In genomic region chr16:407253-407652, GRCh38 we compare ENCODE assay signal across 25 cellular contexts.
"Had no signal": no experiment of that assay in that cellular context is flagged by ENCODE, and none has a peak within 500 bp of the region (broad histone marks: within the 10 kb centered on the region; RNA-seq: fewer than 3 reads in every experiment).

No MANE protein-coding gene starts in this region.

- H3K4me3 ChIP-seq: breast epithelium, gastrocnemius medialis, mucosa of descending colon, ovary, sigmoid colon, uterus had no signal

- H3K27ac Mint-ChIP-seq: activated T-helper 1 cell treated with anti-CD3 and anti-CD28 coated beads, Interleukin-12 subunit alpha, Interleukin-12 subunit beta, Interleukin-2, Interleukin-4 antibody, amounts not matched to agents 30 ng/mL and 10 ng/mL and 1 ng/mL, durations not matched to agents 14 hours and 24 hours and 36 hours; natural killer cell treated with Interleukin-12 subunit alpha and Interleukin-12 subunit beta and Interleukin-15 and Interleukin-18, amount 100 ng/mL, for 72 hours; progenitor cell of endocrine pancreas; stimulated activated memory B cell treated with anti-CD40 and anti-IgM and Interleukin-4, amounts not matched to agents 10 μg/mL and 1 μg/mL and 100 μg/mL, for 72 hours; stimulated activated naive CD8-positive, alpha-beta T cell treated with anti-CD3 and anti-CD28 coated beads, Interleukin-15, amount 100 ng/mL, for 72 hours; type B pancreatic cell had no signal

- H3K9me3 ChIP-seq: breast epithelium, gastrocnemius medialis, mucosa of descending colon, neutrophil, ovary, sigmoid colon, uterus had no signal

- ATAC-seq: gastrocnemius medialis; left cardiac atrium; left ventricle myocardium superior; mucosa of descending colon; natural killer cell treated with Interleukin-12 subunit alpha and Interleukin-12 subunit beta and Interleukin-15 and Interleukin-18, amount 100 ng/mL, for 72 hours; stimulated activated memory B cell treated with anti-CD40 and anti-IgM and Interleukin-4, amounts not matched to agents 10 μg/mL and 1 μg/mL and 100 μg/mL, for 72 hours; stimulated activated naive CD8-positive, alpha-beta T cell treated with anti-CD3 and anti-CD28 coated beads, Interleukin-15, amount 100 ng/mL, for 72 hours had no signal

- H3K36me3 Mint-ChIP-seq: natural killer cell treated with Interleukin-12 subunit alpha and Interleukin-12 subunit beta and Interleukin-15 and Interleukin-18, amount 100 ng/mL, for 72 hours; type B pancreatic cell had no signal

- H3K36me3 ChIP-seq: breast epithelium, neutrophil, ovary, uterus had no signal

- H3K4me1 ChIP-seq: breast epithelium, uterus had no signal

- DNase-seq: activated CD4-positive, alpha-beta T cell treated with anti-CD3 and anti-CD28 coated beads for 4 hours; activated CD4-positive, alpha-beta T cell treated with anti-CD3 and anti-CD28 coated beads, Interleukin-2, amount 50 U/mL, for 4 hours; activated gamma-delta T cell; activated naive CD4-positive, alpha-beta T cell treated with anti-CD3 and anti-CD28 coated beads, Interleukin-2, amount 50 U/mL, for 16 hours; central memory CD4-positive, alpha-beta T cell; gastrocnemius medialis; glutamatergic neuron; left cardiac atrium; left ventricle myocardium superior; mucosa of descending colon; ovary; sigmoid colon; small intestine; stimulated activated CD4-positive, alpha-beta T cell treated with anti-CD3 and anti-CD28 coated beads, Interleukin-4, amount 100 ng/mL, for 24 hours; stimulated activated CD8-positive, alpha-beta memory T cell treated with anti-CD3 and anti-CD28 coated beads, Interleukin-4, amount 100 ng/mL, for 48 hours; stimulated activated naive CD8-positive, alpha-beta T cell treated with anti-CD3 and anti-CD28 coated beads, Interleukin-15, amount 100 ng/mL, for 72 hours; substantia nigra; uterus had no signal

- H3K27me3 ChIP-seq: breast epithelium, gastrocnemius medialis, neutrophil, ovary, sigmoid colon, uterus had no signal

- H3K4me3 Mint-ChIP-seq: activated T-helper 1 cell treated with anti-CD3 and anti-CD28 coated beads, Interleukin-12 subunit alpha, Interleukin-12 subunit beta, Interleukin-2, Interleukin-4 antibody, amounts not matched to agents 30 ng/mL and 10 ng/mL and 1 ng/mL, durations not matched to agents 14 hours and 24 hours and 36 hours; natural killer cell treated with Interleukin-12 subunit alpha and Interleukin-12 subunit beta and Interleukin-15 and Interleukin-18, amount 100 ng/mL, for 72 hours; stimulated activated memory B cell treated with anti-CD40 and anti-IgM and Interleukin-4, amounts not matched to agents 10 μg/mL and 1 μg/mL and 100 μg/mL, for 72 hours; stimulated activated naive CD8-positive, alpha-beta T cell treated with anti-CD3 and anti-CD28 coated beads, Interleukin-15, amount 100 ng/mL, for 72 hours; type B pancreatic cell had no signal

- H3K9me3 Mint-ChIP-seq: activated T-helper 1 cell treated with anti-CD3 and anti-CD28 coated beads, Interleukin-12 subunit alpha, Interleukin-12 subunit beta, Interleukin-2, Interleukin-4 antibody, amounts not matched to agents 30 ng/mL and 10 ng/mL and 1 ng/mL, durations not matched to agents 14 hours and 24 hours and 36 hours; natural killer cell treated with Interleukin-12 subunit alpha and Interleukin-12 subunit beta and Interleukin-15 and Interleukin-18, amount 100 ng/mL, for 72 hours; stimulated activated memory B cell treated with anti-CD40 and anti-IgM and Interleukin-4, amounts not matched to agents 10 μg/mL and 1 μg/mL and 100 μg/mL, for 72 hours; stimulated activated naive CD8-positive, alpha-beta T cell treated with anti-CD3 and anti-CD28 coated beads, Interleukin-15, amount 100 ng/mL, for 72 hours; type B pancreatic cell had no signal

- H3K4me1 Mint-ChIP-seq: stimulated activated memory B cell treated with anti-CD40 and anti-IgM and Interleukin-4, amounts not matched to agents 10 μg/mL and 1 μg/mL and 100 μg/mL, for 72 hours; stimulated activated naive CD8-positive, alpha-beta T cell treated with anti-CD3 and anti-CD28 coated beads, Interleukin-15, amount 100 ng/mL, for 72 hours had no signal

- H3K27me3 Mint-ChIP-seq: natural killer cell treated with Interleukin-12 subunit alpha and Interleukin-12 subunit beta and Interleukin-15 and Interleukin-18, amount 100 ng/mL, for 72 hours; progenitor cell of endocrine pancreas; stimulated activated memory B cell treated with anti-CD40 and anti-IgM and Interleukin-4, amounts not matched to agents 10 μg/mL and 1 μg/mL and 100 μg/mL, for 72 hours; stimulated activated naive CD8-positive, alpha-beta T cell treated with anti-CD3 and anti-CD28 coated beads, Interleukin-15, amount 100 ng/mL, for 72 hours; type B pancreatic cell had no signal

- H3K27ac ChIP-seq: breast epithelium, gastrocnemius medialis, neutrophil, ovary, sigmoid colon, uterus had no signal
